2 cellular contexts compared by ENCODE assay signal in genomic region chr10:27100800-27101347, GRCh38.
TF ChIP-seq lines count a peak whose summit lies in the region.

No MANE protein-coding gene starts in this region.

TF ChIP-seq in HCT116, 20 proteins besides CTCF, POLR2A, EP300 and RAD21 (continued from another document):
- TF ChIP-seq SP1 (IDR thresholded peaks at IDR 0.05; ENCODE audit: low read depth) (no peak), REST (IDR thresholded peaks at IDR 0.05; ENCODE audit: low read depth) (no peak), MAX (IDR thresholded peaks at IDR 0.05) (no peak), ATF3 (IDR thresholded peaks at IDR 0.05) (no peak)

TF ChIP-seq in neural cell, 6 proteins besides CTCF, POLR2A, EP300 and RAD21 (continued from another document):
- no peak for TF ChIP-seq REST (IDR thresholded peaks at IDR 0.05; ENCODE audit: borderline replicate concordance)
- no peak for TF ChIP-seq POLR2AphosphoS5 (IDR thresholded peaks at IDR 0.05)
